8 cellular contexts compared by ENCODE assay signal in the genomic region with DNA sequence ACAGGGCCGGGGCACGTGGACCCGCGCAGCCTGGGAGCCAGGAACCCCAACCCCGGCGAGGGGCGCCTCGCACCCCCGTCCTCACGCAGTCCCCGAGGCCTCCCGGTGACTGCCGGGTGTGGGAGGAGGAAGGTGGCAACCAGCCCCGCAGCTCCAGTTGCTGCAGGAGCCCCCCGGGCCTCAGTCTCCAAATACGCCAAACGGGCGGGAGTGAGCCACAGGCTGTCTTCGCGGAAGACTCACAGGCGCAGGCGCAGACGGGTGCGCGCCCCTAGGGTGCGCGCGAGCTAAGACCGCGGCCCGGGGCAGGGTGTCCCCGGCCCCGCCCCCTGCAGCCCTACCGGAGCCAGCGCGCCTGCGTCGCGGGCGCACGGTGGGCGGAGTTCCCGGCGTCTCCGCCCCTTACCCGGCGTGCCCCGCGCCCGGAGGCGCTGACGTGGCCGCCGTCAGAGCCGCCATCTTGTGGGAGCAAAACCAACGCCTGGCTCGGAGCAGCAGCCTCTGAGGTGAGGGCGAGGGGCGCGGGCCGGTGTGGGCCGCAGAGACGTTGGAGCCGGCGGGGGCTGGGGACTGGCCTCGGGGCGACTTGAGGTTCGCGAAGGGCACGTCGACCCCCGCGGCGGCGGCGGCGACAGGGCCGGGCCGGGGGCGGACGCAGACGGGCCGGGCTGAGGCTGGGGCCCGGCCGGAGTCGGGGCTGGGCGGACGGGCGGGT. TPM values are rescaled to one million over a fixed set of nuclear protein-coding genes. Genes with fewer than 3 reads are reported as not detected.
DNase-seq lines count a peak whose midpoint lies in the region; ATAC-seq and TF ChIP-seq lines count a peak whose summit lies in the region.

Gene ARF1 (plus strand): TSS at position 449 of the 715 bp plus-strand sequence. CDS start 14,407 bp downstream, outside the sequence.

- WGBS in mammary epithelial cell (ENCODE audit: low coverage, missing lambda C conversion rate) = 0% methylated on average over 7 of the region's 89 CpGs

- peaks cover 31% of the 10 kb centered on the region for H4K20me1 ChIP-seq in mammary epithelial cell (ENCODE audit: insufficient read depth, low read length)

- H3K27me3 ChIP-seq in mammary epithelial cell (ENCODE audit: insufficient read depth, low read length) = no peaks in the 10 kb centered on the region

- peak within 1 kb of the TSS; percentile 76 for H3K9ac ChIP-seq in mammary epithelial cell (ENCODE audit: insufficient read depth, low read length)

- CTCF ChIA-PET in AG04449 (lab: Yijun Ruan, JAX) = interaction anchor here (0.9 to 1.5 kb wide), 5 partner anchors 9 to 518 kb away, joined by 3 read pairs; no protein-coding TSS in a partner anchor
- CTCF ChIA-PET in mammary epithelial cell (lab: Charles Lee; ENCODE audit: low non-redundant PET) = no interaction called here

- POLR2A ChIA-PET in AG04449 (lab: Yijun Ruan, JAX) = interaction anchor here (0.5 to 1.2 kb wide), 13 partner anchors 8 to 1150 kb away, joined by 3 to 4 read pairs (median 3); no protein-coding TSS in a partner anchor

- H3K4me1 Mint-ChIP-seq in immature natural killer cell = peaks cover 46 to 48% of the 10 kb centered on the region in 2 donors

- in situ Hi-C loops in mammary epithelial cell (cut with MboI; ENCODE audit: low sequenced_read_pairs in 2 of 2) = loop anchor here in 1 of 2 donors (10.0 kb wide), 1 partner anchor 78 kb away; the partner anchor contains the start of gene WNT3A

- BruUV-seq in mammary epithelial cell (replicated peaks; lab: Mats Ljungman, UMichigan) = no TSS peak

- H3K36me3 ChIP-seq in mammary epithelial cell (ENCODE audit: insufficient read depth, low read length) = peaks cover 6% of the 10 kb centered on the region

- dilution Hi-C loops in mammary epithelial cell (cut with HindIII; ENCODE audit: low sequenced_read_pairs) = no loop called here

- peak within 1 kb of the TSS; percentile 94 to 98 (median 94) for H3K4me3 Mint-ChIP-seq in immature natural killer cell

- peaks cover 42% of the 10 kb centered on the region for H3K4me1 ChIP-seq in mammary epithelial cell (ENCODE audit: insufficient read depth, low read length)

- ATAC-seq in GM18909 (IDR thresholded peaks at IDR 0.05; ENCODE audit: poor library complexity, unreplicated experiment) (peak; percentile 83), HG03159 (IDR thresholded peaks at IDR 0.05; ENCODE audit: unreplicated experiment) (peak; percentile 74)

- TF ChIP-seq CTCF in AG04449 (IDR thresholded peaks at IDR 0.05; ENCODE audit: insufficient read depth, low read length, missing control alignments) = no peak
- TF ChIP-seq CTCF in WI38 (IDR thresholded peaks at IDR 0.05; ENCODE audit: low read depth, low read length) = no peak
- no peak for TF ChIP-seq CTCF in mammary epithelial cell (conservative IDR thresholded peaks at IDR 0.05 in 1 of 2, IDR thresholded peaks at IDR 0.05 in 1 of 2; ENCODE audit: extremely low read depth in 1 of 2, insufficient read depth in 1 of 2, low read depth in 1 of 2, low read length in 2 of 2)

- H3K79me2 ChIP-seq in mammary epithelial cell (ENCODE audit: insufficient read depth, low read length) = peaks cover 78% of the 10 kb centered on the region

- peak within 1 kb of the TSS; percentile 66 for H3K27ac ChIP-seq in mammary epithelial cell (ENCODE audit: insufficient read depth, low read depth, low read length)

- no peaks in the 10 kb centered on the region for H3K9me3 ChIP-seq in mammary epithelial cell (replicated peaks; ENCODE audit: insufficient read depth, low read length)

- intact Hi-C loops in mammary epithelial cell (cut with micrococcal nuclease) = no loop called here

- peak within 1 kb of the TSS; percentile 96 for H3K4me2 ChIP-seq in mammary epithelial cell (ENCODE audit: insufficient read depth, low read depth, low read length)

- peak within 1 kb of the TSS; percentile 94 to 98 (median 96) for H3K27ac Mint-ChIP-seq in immature natural killer cell

- H2AFZ ChIP-seq in mammary epithelial cell (ENCODE audit: low read depth, low read length) = peak within 1 kb of the TSS; percentile 93

- peaks cover 5 to 28% (median 14%) of the 10 kb centered on the region in 3 donors for H3K27me3 Mint-ChIP-seq in immature natural killer cell (ENCODE audit: low read depth in 3 of 3)

- no peaks in the 10 kb centered on the region for H3K36me3 Mint-ChIP-seq in immature natural killer cell

- peak within 1 kb of the TSS; percentile 89 for H3K4me3 ChIP-seq in AG04449 (ENCODE audit: low read depth, low read length)
- H3K4me3 ChIP-seq in WI38 (ENCODE audit: low read depth, low read length) = peak within 1 kb of the TSS; percentile 97
- peak within 1 kb of the TSS; percentile 92 to 93 (median 92) for H3K4me3 ChIP-seq in mammary epithelial cell (replicated peaks in 1 of 3; ENCODE audit: insufficient read depth in 1 of 3, low read depth in 2 of 3, low read length in 3 of 3)

- DNase-seq in AG04449 (ENCODE audit: low read depth, low spot score) (no peak), NCI-H2227 treated with DMSO at 0.1 percent for 48 hours (lab: John Stamatoyannopoulos, UW) (peak; percentile 90), mammary epithelial cell (peak; percentile 88), immature natural killer cell (peak; percentile 96 to 97 (median 96)), smooth muscle cell of the brain vasculature (ENCODE audit: low read depth, low spot score) (peak; percentile 88)

- H3K9me3 Mint-ChIP-seq in immature natural killer cell = no peaks in the 10 kb centered on the region

RNA-seq across cellular contexts. Expression of gene ARF1, which starts in this region (rescaled TPM):
- 100 to 1,000 TPM; 327 to 372 TPM for total RNA-seq in mammary epithelial cell
- polyA plus RNA-seq in mammary epithelial cell (595 TPM), immature natural killer cell (100 to 1,000 TPM; 533 to 916 (median 674) TPM)
- 273 TPM for polyA minus RNA-seq in mammary epithelial cell
